10 cellular contexts compared by ENCODE assay signal in genomic region chr3:100158877-100159563, GRCh38. TPM values are rescaled to one million over a fixed set of nuclear protein-coding genes. Genes with fewer than 3 reads are reported as not detected.
DNase-seq lines count a peak whose midpoint lies in the region; ATAC-seq, FAIRE-seq and TF ChIP-seq lines count a peak whose summit lies in the region.
"Had no signal": no experiment of that assay in that cellular context is flagged by ENCODE, and none has a peak within 500 bp of the region (broad histone marks: within the 10 kb centered on the region; RNA-seq: fewer than 3 reads in every experiment).

No MANE protein-coding gene starts in this region.

- peak; percentile 71 for FAIRE-seq in H54 (lab: Jason Lieb, UNC)

- in situ Hi-C loops in gastrocnemius medialis (cut with MboI; ENCODE audit: low sequenced_read_pairs in 4 of 4), result no loop called here

- DNase-seq in H54 (ENCODE audit: insufficient read length, low spot score), result no peak
- DNase-seq in NCI-H524 treated with DMSO at 0.1 percent for 48 hours (lab: John Stamatoyannopoulos, UW), result peak; percentile 94
- DNase-seq in fibroblast of mammary gland (ENCODE audit: low read depth), result peak; percentile 15
- DNase-seq in gastrocnemius medialis, result peak; percentile 59
- no peak for DNase-seq in activated T-cell treated with anti-CD3 and anti-CD28 coated beads for 4 hours
- no peak for DNase-seq in midbrain (lab: John Stamatoyannopoulos, UW)
- no peak for DNase-seq in iPS-NIHi7 (ENCODE audit: extremely low spot score)
- no peak for DNase-seq in GF-D8 (lab: John Stamatoyannopoulos, UW)
- DNase-seq: Caco-2, Kasumi-1 had no signal

- peak; percentile 94 to 99 for ATAC-seq in gastrocnemius medialis

- TF ChIP-seq POLR2A in H54 (IDR thresholded peaks at IDR 0.05; ENCODE audit: low read depth, low read length) (no peak), gastrocnemius medialis (IDR thresholded peaks at IDR 0.05) (no peak)

- peak overlapping the region; percentile 62 to 79 (median 78) for H3K27ac ChIP-seq in gastrocnemius medialis

- no peaks in the 10 kb centered on the region for H3K27me3 ChIP-seq in gastrocnemius medialis

- intact Hi-C loops in gastrocnemius medialis (cut with DNase I; ENCODE audit: low total_unique reads), result loop anchor here (2.0 to 5.0 kb wide), 2 partner anchors 37 to 88 kb away; no protein-coding TSS in a partner anchor

- peaks cover 49 to 64% of the 10 kb centered on the region in 2 donors for H3K4me1 ChIP-seq in gastrocnemius medialis
- H3K4me1 ChIP-seq: Caco-2 had no signal

- H3K4me3 ChIP-seq in fibroblast of mammary gland (ENCODE audit: control insufficient read depth, low read depth, low read length) (no peak overlapping the region), gastrocnemius medialis (peak overlapping the region in 1 of 4 donors; percentile 2)

- peaks cover 0 to 2% (median 0%) of the 10 kb centered on the region in 3 donors for H3K9me3 ChIP-seq in gastrocnemius medialis

- H3K36me3 ChIP-seq in gastrocnemius medialis, result no peaks in the 10 kb centered on the region

- TF ChIP-seq CTCF in fibroblast of mammary gland (conservative IDR thresholded peaks at IDR 0.05; ENCODE audit: control insufficient read depth, insufficient read depth, low read depth, low read length) (no peak), gastrocnemius medialis (IDR thresholded peaks at IDR 0.05 in 4 of 5, conservative IDR thresholded peaks at IDR 0.05 in 1 of 5) (no peak)

RNA-seq across cellular contexts. Expression of gene FILIP1L, which starts 44.7 kb away (rescaled TPM):
- total RNA-seq in gastrocnemius medialis, result 100 to 1,000 TPM in 2 of 4 donors, 10 to 100 TPM in 2; 87.1 to 115 (median 99.6) TPM

Comparison
In these comparisons a context has a peak if more than half of its experiments do, and no peak if none do; other contexts are left out.
1. DNase-seq: peak in NCI-H524 treated with DMSO at 0.1 percent for 48 hours (single experiment), fibroblast of mammary gland (single experiment) and gastrocnemius medialis (2 of 2); none in H54 (single experiment), activated T-cell treated with anti-CD3 and anti-CD28 coated beads for 4 hours (single experiment), midbrain (single experiment), iPS-NIHi7 (single experiment) and GF-D8 (single experiment).